ENCODE assay signal across 9 cellular contexts in genomic region chr11:19919050-19919561, GRCh38.
DNase-seq lines count a peak whose midpoint lies in the region; ATAC-seq and TF ChIP-seq lines count a peak whose summit lies in the region.
"Had no signal": no experiment of that assay in that cellular context is flagged by ENCODE, and none has a peak within 500 bp of the region (broad histone marks: within the 10 kb centered on the region; RNA-seq: fewer than 3 reads in every experiment).

No MANE protein-coding gene starts in this region.

- TF ChIP-seq CTCF in adrenal gland (IDR thresholded peaks at IDR 0.05) = no peak
- no peak for TF ChIP-seq CTCF in GM23338 (conservative IDR thresholded peaks at IDR 0.05; ENCODE audit: low read depth in 2 of 2)

- H3K36me3 ChIP-seq in GM23248 (ENCODE audit: low read depth) (no peaks in the 10 kb centered on the region), adrenal gland (replicated peaks in 1 of 2) (no peaks in the 10 kb centered on the region), GM23338 (ENCODE audit: insufficient read depth) (peaks cover 5% of the 10 kb centered on the region; the same call in 1 of the 2 replicates)

- peaks cover 13% of the 10 kb centered on the region for H3K4me1 Mint-ChIP-seq in GM23338
- H3K4me1 Mint-ChIP-seq: central memory CD8-positive, alpha-beta T cell had no signal

- H3K9ac ChIP-seq in GM23248 = peak overlapping the region; percentile 77

- H2AFZ ChIP-seq in GM23248 (peak overlapping the region; percentile 16), GM23338 (no peak overlapping the region)

- H3K27me3 ChIP-seq in GM23248 (replicated peaks; ENCODE audit: insufficient read depth) (no peaks in the 10 kb centered on the region), adrenal gland (no peaks in the 10 kb centered on the region), GM23338 (ENCODE audit: insufficient read depth) (no peaks in the 10 kb centered on the region)

- H3K9me3 Mint-ChIP-seq in GM23338 = no peaks in the 10 kb centered on the region
- H3K9me3 Mint-ChIP-seq: central memory CD8-positive, alpha-beta T cell had no signal

- DNase-seq in GM23248 (peak; percentile 97), adrenal gland (peak; percentile 24 to 78 (median 65)), glomerular visceral epithelial cell (ENCODE audit: extremely low spot score) (peak; percentile 83), smooth muscle cell of the brain vasculature (ENCODE audit: low read depth, low spot score) (peak; percentile 65), NCI-H2171 treated with DMSO at 0.1 percent for 48 hours (lab: John Stamatoyannopoulos, UW) (no peak), DMS114 treated with DMSO at 0.1 percent for 48 hours (lab: John Stamatoyannopoulos, UW; ENCODE audit: unreplicated experiment) (no peak), GM23338 (ENCODE audit: low spot score) (no peak)

- no peaks in the 10 kb centered on the region for H3K9me2 ChIP-seq in GM23248 (ENCODE audit: insufficient read depth)
- H3K9me2 ChIP-seq in GM23338 (ENCODE audit: insufficient read depth) = no peaks in the 10 kb centered on the region

- H3K36me3 Mint-ChIP-seq in GM23338 (ENCODE audit: low read depth) = peaks cover 35% of the 10 kb centered on the region

- peak overlapping the region; percentile 97 for H3K27ac ChIP-seq in GM23248
- no peak overlapping the region for H3K27ac ChIP-seq in adrenal gland
- no peak overlapping the region for H3K27ac ChIP-seq in GM23338 (ENCODE audit: low read depth)

- WGBS in GM23248 (ENCODE audit: low coverage in 1 of 2, low lambda C conversion rate in 2 of 2, missing lambda C conversion rate in 2 of 2), 2 experiments = 0 to 1% methylated on average over 7 of the region's 7 CpGs
- 58 to 70% (median 64%) methylated on average over 7 of the region's 7 CpGs for WGBS in adrenal gland, 4 donors

- peaks cover 64% of the 10 kb centered on the region for H3K4me1 ChIP-seq in GM23248 (ENCODE audit: insufficient read depth)
- H3K4me1 ChIP-seq in adrenal gland (replicated peaks in 1 of 2) = no peaks in the 10 kb centered on the region
- peaks cover 3% of the 10 kb centered on the region for H3K4me1 ChIP-seq in GM23338 (ENCODE audit: insufficient read depth)

- H3F3A ChIP-seq in GM23248 (ENCODE audit: insufficient read depth) (peaks cover 78% of the 10 kb centered on the region), GM23338 (replicated peaks; ENCODE audit: low read depth) (no peaks in the 10 kb centered on the region)

- intact Hi-C loops in adrenal gland (cut with DNase I) = no loop called here

- ATAC-seq in GM23338 = no peak
- no peak for ATAC-seq in HG02610 (IDR thresholded peaks at IDR 0.05; ENCODE audit: unreplicated experiment)

- TF ChIP-seq POLR2A in adrenal gland (IDR thresholded peaks at IDR 0.05) = no peak

- in situ Hi-C loops in GM23248 (cut with MboI) = no loop called here

- H3K4me2 ChIP-seq in GM23248 (ENCODE audit: unreplicated experiment) (peak overlapping the region; percentile 57), GM23338 (no peak overlapping the region)

- H3K79me2 ChIP-seq in GM23248 (ENCODE audit: insufficient read depth) (peaks cover 65% of the 10 kb centered on the region), GM23338 (replicated peaks; ENCODE audit: insufficient read depth) (no peaks in the 10 kb centered on the region; the same call in 1 of the 2 replicates)

- no peak overlapping the region for H3K27ac Mint-ChIP-seq in GM23338

- H3K4me3 ChIP-seq in GM23248 (peak overlapping the region; percentile 51), adrenal gland (no peak overlapping the region), GM23338 (no peak overlapping the region)

- H3K4me3 Mint-ChIP-seq in GM23338 = no peak overlapping the region
- H3K4me3 Mint-ChIP-seq: central memory CD8-positive, alpha-beta T cell had no signal

- H3K9me3 ChIP-seq in GM23248 (ENCODE audit: low read depth) (no peaks in the 10 kb centered on the region), adrenal gland (replicated peaks in 1 of 3) (no peaks in the 10 kb centered on the region)

- H3K27me3 Mint-ChIP-seq in GM23338 (ENCODE audit: insufficient read depth, low read depth, poor library complexity) = peaks cover 2% of the 10 kb centered on the region

- H4K20me1 ChIP-seq in GM23248 (ENCODE audit: insufficient read depth) = no peaks in the 10 kb centered on the region
- peaks cover 4% of the 10 kb centered on the region; the same call in 1 of the 2 replicates for H4K20me1 ChIP-seq in GM23338 (replicated peaks; ENCODE audit: insufficient read depth)

TF ChIP-seq in GM23338, 12 proteins besides CTCF, POLR2A, EP300 and RAD21 (continues in another document):
- TF ChIP-seq REST (IDR thresholded peaks at IDR 0.05; ENCODE audit: unreplicated experiment) (no peak), EZH2phosphoT487 (IDR thresholded peaks at IDR 0.05; ENCODE audit: unreplicated experiment) (no peak), JUNB (IDR thresholded peaks at IDR 0.05; ENCODE audit: unreplicated experiment) (no peak)

Comparison
In these comparisons a context has a peak if more than half of its experiments do, and no peak if none do; other contexts are left out.
1. DNase-seq: peak in GM23248 (single experiment), adrenal gland (7 of 7), glomerular visceral epithelial cell (single experiment) and smooth muscle cell of the brain vasculature (single experiment); none in NCI-H2171 treated with DMSO at 0.1 percent for 48 hours (single experiment), DMS114 treated with DMSO at 0.1 percent for 48 hours (single experiment) and GM23338 (single experiment).